In the genomic region with DNA sequence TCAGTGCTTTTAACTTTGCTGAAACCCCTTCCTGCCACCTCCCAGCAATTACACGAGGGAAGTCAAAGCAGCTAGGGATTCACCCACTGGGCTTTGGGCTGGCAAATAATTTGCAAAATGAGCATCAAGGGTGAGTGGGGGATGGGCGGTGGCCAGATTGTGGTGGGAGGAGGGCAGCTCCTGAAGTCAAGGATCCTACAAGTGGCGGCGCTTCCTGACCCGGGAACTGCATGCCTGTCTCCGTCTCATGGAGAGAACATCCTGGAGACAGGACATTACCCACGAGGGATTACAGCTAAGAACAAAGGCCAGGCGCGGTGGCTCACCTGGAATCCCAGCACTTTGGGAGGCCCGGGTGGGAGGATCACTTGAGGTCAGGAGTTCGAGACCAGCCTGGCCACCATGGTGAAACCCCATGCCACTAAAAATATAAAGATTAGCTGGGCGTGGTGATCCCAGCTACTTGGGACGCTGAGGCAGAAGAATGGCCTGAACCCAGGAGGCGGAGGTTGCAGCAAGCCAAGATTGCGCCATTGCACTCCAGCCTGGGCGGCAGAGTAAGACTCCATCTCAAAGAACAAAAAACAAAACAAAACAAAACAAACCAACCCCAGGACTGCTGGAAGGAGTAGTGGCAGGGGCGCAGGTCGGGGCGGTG, we compare ENCODE assay signal across 23 cellular contexts. TPM values are rescaled to one million over a fixed set of nuclear protein-coding genes. Genes with fewer than 3 reads are reported as not detected.
A peak's percentile ranks its signal among the peaks of the same experiment; 100 is the strongest.
DNase-seq lines count a peak whose midpoint lies in the region; TF ChIP-seq lines count a peak whose summit lies in the region.
"Had no signal": no experiment of that assay in that cellular context is flagged by ENCODE, and none has a peak within 500 bp of the region (broad histone marks: within the 10 kb centered on the region; RNA-seq: fewer than 3 reads in every experiment).

No MANE protein-coding gene starts in this region.

- DNase-seq in activated naive CD4-positive, alpha-beta T cell treated with anti-CD3 and anti-CD28 coated beads for 36 hours = peak; percentile 4
- DNase-seq in activated naive CD4-positive, alpha-beta T cell treated with Interleukin-2 at 50 U/mL for 16 hours = no peak
- no peak for DNase-seq in CD14-positive monocyte (ENCODE audit: low spot score)
- DNase-seq in chondrocyte (ENCODE audit: low spot score) = peak; percentile 46
- DNase-seq in posterior vena cava (ENCODE audit: low spot score) = peak; percentile 64
- no peak for DNase-seq in LoVo (ENCODE audit: low spot score)
- no peak for DNase-seq in NCI-H82 (lab: John Stamatoyannopoulos, UW)
- DNase-seq in RPMI8226 = no peak
- DNase-seq: ACHN; activated CD4-positive, CD25-positive, alpha-beta regulatory T cell; central memory CD4-positive, alpha-beta T cell; glutamatergic neuron; GM23248; NCI-H1694; NCI-H2171 treated with DMSO at 0.1 percent for 48 hours; NCI-H526 treated with DMSO at 0.1 percent for 48 hours; small intestine; stimulated activated CD4-positive, alpha-beta T cell treated with anti-CD3 and anti-CD28 coated beads, Interleukin-4, amount 100 ng/mL, for 1 hour; T1000; trophoblast cell had no signal

- intact Hi-C loops in activated naive CD4-positive, alpha-beta T cell treated with anti-CD3 and anti-CD28 coated beads for 36 hours (cut with micrococcal nuclease) = no loop called here
- intact Hi-C loops in CD14-positive monocyte (cut with micrococcal nuclease) = no loop called here
- intact Hi-C loops in posterior vena cava (cut with DNase I) = no loop called here

- H3K27me3 Mint-ChIP-seq in activated naive CD4-positive, alpha-beta T cell treated with anti-CD3 and anti-CD28 coated beads for 36 hours (ENCODE audit: low read depth) = peaks cover 39% of the 10 kb centered on the region
- H3K27me3 Mint-ChIP-seq in CD14-positive monocyte (ENCODE audit: low read depth in 3 of 3) = peaks cover 30 to 52% (median 39%) of the 10 kb centered on the region in 3 donors
- no peaks in the 10 kb centered on the region for H3K27me3 Mint-ChIP-seq in chondrocyte (ENCODE audit: low read depth)
- H3K27me3 Mint-ChIP-seq: progenitor cell of endocrine pancreas had no signal

- H3K36me3 Mint-ChIP-seq in activated naive CD4-positive, alpha-beta T cell treated with anti-CD3 and anti-CD28 coated beads for 36 hours (ENCODE audit: low read depth) = peaks cover 7% of the 10 kb centered on the region
- H3K36me3 Mint-ChIP-seq in CD14-positive monocyte (no peaks in the 10 kb centered on the region), chondrocyte (ENCODE audit: low read depth) (peaks cover 2% of the 10 kb centered on the region)

- H3K27ac Mint-ChIP-seq in activated naive CD4-positive, alpha-beta T cell treated with anti-CD3 and anti-CD28 coated beads for 36 hours = no peak overlapping the region
- H3K27ac Mint-ChIP-seq in CD14-positive monocyte (peak overlapping the region in 1 of 7 donors; percentile 56), chondrocyte (ENCODE audit: unreplicated experiment) (no peak overlapping the region)
- H3K27ac Mint-ChIP-seq: activated T-helper 2 cell treated with anti-CD3 and anti-CD28 coated beads, Interferon-gamma antibody, Interleukin-2, Interleukin-4, amounts not matched to agents 10 μg/mL and 5 μg/mL and 100 μg/mL, durations not matched to agents 14 hours and 24 hours and 36 hours; mesothelial cell of epicardium; progenitor cell of endocrine pancreas had no signal

- TF ChIP-seq CTCF in CD14-positive monocyte (IDR thresholded peaks at IDR 0.05) = no peak
- no peak for TF ChIP-seq CTCF in chondrocyte (IDR thresholded peaks at IDR 0.05)

- H3K4me3 Mint-ChIP-seq in activated naive CD4-positive, alpha-beta T cell treated with anti-CD3 and anti-CD28 coated beads for 36 hours = no peak overlapping the region
- peak overlapping the region; percentile 56 to 81 for H3K4me3 Mint-ChIP-seq in CD14-positive monocyte
- H3K4me3 Mint-ChIP-seq in chondrocyte (ENCODE audit: unreplicated experiment) = no peak overlapping the region
- H3K4me3 Mint-ChIP-seq: mesothelial cell of epicardium had no signal

- no peaks in the 10 kb centered on the region for H3K4me1 Mint-ChIP-seq in activated naive CD4-positive, alpha-beta T cell treated with anti-CD3 and anti-CD28 coated beads for 36 hours (ENCODE audit: low read depth)
- H3K4me1 Mint-ChIP-seq in CD14-positive monocyte (peaks cover 8% of the 10 kb centered on the region), chondrocyte (ENCODE audit: low read depth) (no peaks in the 10 kb centered on the region)
- H3K4me1 Mint-ChIP-seq: mesothelial cell of epicardium had no signal

- CTCF ChIA-PET in activated naive CD4-positive, alpha-beta T cell treated with anti-CD3 and anti-CD28 coated beads for 36 hours (lab: Charles Lee) = interaction anchor here (0.6 kb wide), 1 partner anchor 1150 kb away, joined by 3 read pairs; no protein-coding TSS in a partner anchor

- H3K9me3 Mint-ChIP-seq in activated naive CD4-positive, alpha-beta T cell treated with anti-CD3 and anti-CD28 coated beads for 36 hours = peaks cover 12% of the 10 kb centered on the region
- H3K9me3 Mint-ChIP-seq in CD14-positive monocyte (peaks cover 15 to 38% (median 29%) of the 10 kb centered on the region in 7 donors), chondrocyte (ENCODE audit: low read depth) (peaks cover 30% of the 10 kb centered on the region)

RNA-seq across cellular contexts. Expression of a gene that starts 12.9 kb away (rescaled TPM):
- 1 to 10 TPM in 1 of 2 experiments, under 1 TPM in 1; 0.91 to 1.1 TPM for total RNA-seq in activated naive CD4-positive, alpha-beta T cell treated with anti-CD3 and anti-CD28 coated beads for 36 hours
- under 1 TPM in 1 of 2 donors, not detected in 1; 0.03 TPM for polyA plus RNA-seq in CD14-positive monocyte
- total RNA-seq in chondrocyte (0.60 to 1.8 TPM (median 0.67 TPM) in 3 replicates), posterior vena cava (under 1 TPM; 0.24 to 0.46 TPM)

Comparison
In these comparisons a context has a peak if more than half of its experiments do, and no peak if none do; other contexts are left out.
1. DNase-seq: peak in activated naive CD4-positive, alpha-beta T cell treated with anti-CD3 and anti-CD28 coated beads for 36 hours (single experiment), chondrocyte (single experiment) and posterior vena cava (single experiment); none in activated naive CD4-positive, alpha-beta T cell treated with Interleukin-2 at 50 U/mL for 16 hours (single experiment), CD14-positive monocyte (single experiment), LoVo (single experiment), NCI-H82 (single experiment) and RPMI8226 (single experiment).
2. H3K4me3 Mint-ChIP-seq: peak in CD14-positive monocyte (2 of 2); none in activated naive CD4-positive, alpha-beta T cell treated with anti-CD3 and anti-CD28 coated beads for 36 hours (single experiment) and chondrocyte (single experiment).